Comparison of ENCODE assay signal across 24 cellular contexts in the genomic region with DNA sequence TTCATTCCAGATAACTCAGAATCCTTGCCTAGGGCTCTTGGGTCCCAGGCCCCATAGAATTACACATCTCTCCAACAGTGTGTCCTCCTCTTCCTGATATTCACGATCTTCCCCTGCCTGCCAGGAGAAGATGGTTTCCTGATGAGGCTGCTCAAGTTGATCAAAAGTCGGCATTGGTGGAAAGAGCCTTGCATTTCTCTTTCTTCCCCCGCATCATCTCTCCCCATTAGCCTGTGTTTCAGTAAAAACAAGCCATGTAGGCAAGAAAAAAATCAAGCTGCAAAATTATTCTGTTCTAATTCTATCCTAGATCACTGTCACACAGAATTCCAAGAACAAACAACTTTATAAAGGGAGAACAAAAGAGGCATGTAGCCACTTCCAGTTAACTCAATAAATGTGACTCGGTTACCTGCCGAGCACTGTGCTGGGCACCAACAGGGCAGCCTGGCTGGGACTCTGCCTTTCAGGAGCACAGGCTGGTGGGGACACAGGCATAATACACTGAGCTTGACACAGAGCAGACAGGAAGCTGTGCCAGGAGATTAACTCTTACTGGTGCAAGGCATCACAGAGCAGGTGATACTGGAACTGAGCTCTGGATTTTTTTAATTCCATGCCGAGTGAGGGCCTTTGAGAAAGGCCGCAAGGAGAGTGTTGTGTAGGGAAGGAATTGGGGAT. TPM values are rescaled to one million over a fixed set of nuclear protein-coding genes. Genes with fewer than 3 reads are reported as not detected.
DNase-seq lines count a peak whose midpoint lies in the region; ATAC-seq and TF ChIP-seq lines count a peak whose summit lies in the region.
"Had no signal": no experiment of that assay in that cellular context is flagged by ENCODE, and none has a peak within 500 bp of the region (broad histone marks: within the 10 kb centered on the region; RNA-seq: fewer than 3 reads in every experiment).

No MANE protein-coding gene starts in this region.

- no peak for TF ChIP-seq POLR2A in gastroesophageal sphincter (IDR thresholded peaks at IDR 0.05)

- WGBS in gastroesophageal sphincter (ENCODE audit: low coverage in 1 of 2), 2 donors: 60 to 70% methylated on average over 1 to 7 of the region's 7 CpGs

- H3K4me1 ChIP-seq in Caco-2: peaks cover 12% of the 10 kb centered on the region; the same call in 1 of the 2 replicates
- H3K4me1 ChIP-seq in gastroesophageal sphincter: peaks cover 10 to 97% (median 21%) of the 10 kb centered on the region in 3 donors
- peaks cover 74 to 90% (median 78%) of the 10 kb centered on the region in 3 donors for H3K4me1 ChIP-seq in skeletal muscle tissue (ENCODE audit: control insufficient read depth in 3 of 3, insufficient read depth in 3 of 3, low read length in 3 of 3)

- ATAC-seq in gastroesophageal sphincter: no peak
- ATAC-seq in HG03045 (IDR thresholded peaks at IDR 0.05; ENCODE audit: unreplicated experiment): no peak
- ATAC-seq in GM18868 (IDR thresholded peaks at IDR 0.05; ENCODE audit: unreplicated experiment): no peak
- ATAC-seq: activated T-cell treated with anti-CD3 and anti-CD28 coated beads, Interleukin-2, amount 50 U/mL, for 72 hours; left colon; natural killer cell; T-helper 17 cell had no signal

- DNase-seq in Caco-2: no peak
- peak; percentile 23 for DNase-seq in NCI-H69 (lab: John Stamatoyannopoulos, UW)
- DNase-seq in KG1 (lab: John Stamatoyannopoulos, UW): no peak
- DNase-seq: activated CD4-positive, alpha-beta T cell treated with anti-CD3 and anti-CD28 coated beads for 48 hours; activated naive CD4-positive, alpha-beta T cell treated with anti-CD3 and anti-CD28 coated beads for 36 hours; activated T-cell treated with anti-CD3 and anti-CD28 coated beads, Interleukin-2, amount 50 U/mL, for 72 hours; COR-L47; dermis blood vessel endothelial cell; DMS79 treated with DMSO at 0.1 percent for 48 hours; H7; left colon; natural killer cell; NCI-H1694; NCI-H526 treated with DMSO at 0.1 percent for 48 hours; T-helper 17 cell had no signal

- intact Hi-C loops in Caco-2 (cut with micrococcal nuclease; ENCODE audit: unreplicated experiment): no loop called here

- H3K27me3 ChIP-seq in Caco-2 (replicated peaks; ENCODE audit: control insufficient read depth, insufficient read depth, low read length) (no peaks in the 10 kb centered on the region), gastroesophageal sphincter (no peaks in the 10 kb centered on the region), skeletal muscle tissue (ENCODE audit: control insufficient read depth in 3 of 3, insufficient read depth in 3 of 3, low read length in 3 of 3) (no peaks in the 10 kb centered on the region)

- no peaks in the 10 kb centered on the region for H3K9me3 Mint-ChIP-seq in Caco-2 (ENCODE audit: unreplicated experiment)
- H3K9me3 Mint-ChIP-seq: activated naive CD4-positive, alpha-beta T cell treated with anti-CD3 and anti-CD28 coated beads for 36 hours; activated T-cell treated with anti-CD3 and anti-CD28 coated beads, Interleukin-2, amount 50 U/mL, for 72 hours; natural killer cell had no signal

- no peaks in the 10 kb centered on the region for H3K27me3 Mint-ChIP-seq in Caco-2 (ENCODE audit: insufficient read depth, unreplicated experiment)

- H3K36me3 Mint-ChIP-seq in Caco-2 (ENCODE audit: insufficient read depth, unreplicated experiment): peaks cover 13% of the 10 kb centered on the region
- H3K36me3 Mint-ChIP-seq: natural killer cell had no signal

- H3K27ac Mint-ChIP-seq in Caco-2 (ENCODE audit: unreplicated experiment): peak overlapping the region; percentile 46
- H3K27ac Mint-ChIP-seq: activated naive CD4-positive, alpha-beta T cell treated with anti-CD3 and anti-CD28 coated beads for 36 hours; activated T-cell treated with anti-CD3 and anti-CD28 coated beads, Interleukin-2, amount 50 U/mL, for 72 hours; natural killer cell; T-helper 17 cell had no signal

- H3K9me3 ChIP-seq in Caco-2 (no peaks in the 10 kb centered on the region), gastroesophageal sphincter (no peaks in the 10 kb centered on the region), skeletal muscle tissue (ENCODE audit: control insufficient read depth in 3 of 3, low read length in 3 of 3) (no peaks in the 10 kb centered on the region)
- H3K9me3 ChIP-seq: BLaER1 treated with 17β-estradiol and CSF1 and Interleukin-3, amounts not matched to agents 10 nM and 100 nM had no signal

- BruUV-seq in Caco-2 (replicated peaks; lab: Mats Ljungman, UMichigan): no TSS peak

- H3K4me3 Mint-ChIP-seq in Caco-2 (ENCODE audit: unreplicated experiment): no peak overlapping the region
- H3K4me3 Mint-ChIP-seq: activated naive CD4-positive, alpha-beta T cell treated with anti-CD3 and anti-CD28 coated beads for 36 hours; activated T-cell treated with anti-CD3 and anti-CD28 coated beads, Interleukin-2, amount 50 U/mL, for 72 hours; natural killer cell; T-helper 17 cell had no signal

- TF ChIP-seq EP300 in gastroesophageal sphincter (IDR thresholded peaks at IDR 0.05): no peak

- no peaks in the 10 kb centered on the region for H3K36me3 ChIP-seq in Caco-2 (ENCODE audit: control insufficient read depth, insufficient read depth, low read length)
- peaks cover 0 to 37% of the 10 kb centered on the region in 2 donors for H3K36me3 ChIP-seq in gastroesophageal sphincter
- H3K36me3 ChIP-seq in skeletal muscle tissue (ENCODE audit: control insufficient read depth in 3 of 3, insufficient read depth in 3 of 3, low read length in 3 of 3): peaks cover 0 to 15% (median 4%) of the 10 kb centered on the region in 3 donors
- H3K36me3 ChIP-seq: BLaER1 treated with 17β-estradiol and CSF1 and Interleukin-3, amounts not matched to agents 10 nM and 100 nM had no signal

- TF ChIP-seq CTCF in Caco-2 (IDR thresholded peaks at IDR 0.05; ENCODE audit: insufficient read depth in 1 of 2, low read depth in 1 of 2, low read length in 1 of 2, severe bottlenecking in 1 of 2, unreplicated experiment in 1 of 2) (no peak), gastroesophageal sphincter (IDR thresholded peaks at IDR 0.05) (no peak)

- POLR2A ChIA-PET in Caco-2 (lab: Charles Lee): no interaction called here

- no peak overlapping the region for H3K4me3 ChIP-seq in Caco-2 (ENCODE audit: low read depth, low read length)
- no peak overlapping the region for H3K4me3 ChIP-seq in gastroesophageal sphincter
- no peak overlapping the region for H3K4me3 ChIP-seq in skeletal muscle tissue (ENCODE audit: low read length in 3 of 3)
- H3K4me3 ChIP-seq: BLaER1 treated with 17β-estradiol and CSF1 and Interleukin-3, amounts not matched to agents 10 nM and 100 nM had no signal

- H3K27ac ChIP-seq in gastroesophageal sphincter: peak overlapping the region in 3 of 4 donors; percentile 84 to 89 (median 85)
- peak overlapping the region; percentile 84 for H3K27ac ChIP-seq in skeletal muscle tissue (ENCODE audit: low read depth, low read length)
- H3K27ac ChIP-seq: BLaER1 treated with 17β-estradiol and CSF1 and Interleukin-3, amounts not matched to agents 10 nM and 100 nM; HL-60 had no signal

- peak overlapping the region in 2 of 3 donors; percentile 48 to 71 for H3K9ac ChIP-seq in skeletal muscle tissue (ENCODE audit: low read depth in 1 of 3, low read length in 3 of 3)
- H3K9ac ChIP-seq: BLaER1 treated with 17β-estradiol and CSF1 and Interleukin-3, amounts not matched to agents 10 nM and 100 nM had no signal

- CTCF ChIA-PET in Caco-2 (lab: Charles Lee): no interaction called here

- H3K4me1 Mint-ChIP-seq in Caco-2 (ENCODE audit: low read depth, unreplicated experiment): peaks cover 10% of the 10 kb centered on the region
- H3K4me1 Mint-ChIP-seq: natural killer cell, T-helper 17 cell had no signal

RNA-seq across cellular contexts. Expression of gene TMOD1, which starts 25.6 kb away (rescaled TPM):
- 1.00 and 1.1 TPM in 2 replicates for total RNA-seq in Caco-2 (2022)
- total RNA-seq in gastroesophageal sphincter: 10 to 100 TPM; 38.6 to 99.6 (median 76.7) TPM
- total RNA-seq in skeletal muscle tissue: 45.9 TPM
- total RNA-seq: bronchial epithelial cell, LHCN-M2, osteocyte had no signal

Comparison
In these comparisons a context has a peak if more than half of its experiments do, and no peak if none do; other contexts are left out.
1. RNA of gene TMOD1, which starts 25.6 kb away (total RNA-seq): 38.6 to 99.6 TPM in gastroesophageal sphincter and 45.9 TPM in skeletal muscle tissue (single experiment); 1.00 to 1.1 TPM in Caco-2; every median in the first group is over 10 times any median in the second.